In genomic region chr6:10613077-10613476, GRCh38 we compare ENCODE assay signal across 18 cellular contexts.
DNase-seq lines count a peak whose midpoint lies in the region; TF ChIP-seq lines count a peak whose summit lies in the region.
"Had no signal": no experiment of that assay in that cellular context is flagged by ENCODE, and none has a peak within 500 bp of the region (broad histone marks: within the 10 kb centered on the region; RNA-seq: fewer than 3 reads in every experiment).

No MANE protein-coding gene starts in this region.

- H3K4me1 ChIP-seq in liver (ENCODE audit: control insufficient read depth in 4 of 4, insufficient read depth in 4 of 4, low read length in 3 of 4) (peaks cover 3 to 16% (median 9%) of the 10 kb centered on the region in 4 donors), transverse colon (peaks cover 0 to 20% (median 7%) of the 10 kb centered on the region in 4 donors)
- H3K4me1 ChIP-seq: breast epithelium, testis had no signal

- WGBS in liver, result 25% methylated on average over 3 of the region's 3 CpGs
- WGBS in transverse colon (ENCODE audit: low coverage in 1 of 2), 2 donors, result 10 to 23% methylated on average over 3 of the region's 3 CpGs

- peak; percentile 4 for DNase-seq in SHP77 treated with DMSO at 0.1 percent for 48 hours (lab: John Stamatoyannopoulos, UW)
- DNase-seq in SHP77 (lab: John Stamatoyannopoulos, UW), result no peak
- peak; percentile 62 for DNase-seq in dedifferentiated amniotic fluid mesenchymal stem cell (ENCODE audit: extremely low spot score)
- no peak for DNase-seq in transverse colon
- no peak for DNase-seq in NCI-H2196 treated with DMSO at 0.1 percent for 48 hours (lab: John Stamatoyannopoulos, UW; ENCODE audit: unreplicated experiment)
- no peak for DNase-seq in medulla oblongata (ENCODE audit: extremely low spot score)
- DNase-seq in CD1c-positive myeloid dendritic cell (ENCODE audit: extremely low spot score), result no peak
- DNase-seq: activated CD4-positive, alpha-beta memory T cell treated with anti-CD3 and anti-CD28 coated beads for 36 hours; activated T-cell treated with anti-CD3 and anti-CD28 coated beads, Interleukin-2, amount 50 U/mL, for 24 hours; dermis blood vessel endothelial cell; glutamatergic neuron; immature natural killer cell; mesendoderm; MV-4-11; NCI-H510A; testis had no signal

- in situ Hi-C loops in transverse colon (cut with MboI; ENCODE audit: low pct_ligation_motif_present in 1 of 4, low pct_unique_long_range_greater_than_20kb in 1 of 4, low sequenced_read_pairs in 3 of 4), result no loop called here

- no peak overlapping the region for H3K27ac ChIP-seq in liver (ENCODE audit: low read depth in 1 of 2, low read length in 2 of 2)
- H3K27ac ChIP-seq in transverse colon, result peak overlapping the region; percentile 37 to 60 (median 54)
- H3K27ac ChIP-seq: breast epithelium, testis had no signal

- H3K9me3 ChIP-seq in liver (ENCODE audit: control insufficient read depth in 4 of 4, low read length in 3 of 4) (no peaks in the 10 kb centered on the region), transverse colon (no peaks in the 10 kb centered on the region)
- H3K9me3 ChIP-seq: breast epithelium, testis had no signal

- H3K27me3 ChIP-seq in liver (ENCODE audit: control insufficient read depth in 4 of 4, insufficient read depth in 4 of 4, low read length in 3 of 4), result no peaks in the 10 kb centered on the region
- no peaks in the 10 kb centered on the region for H3K27me3 ChIP-seq in transverse colon
- H3K27me3 ChIP-seq: breast epithelium, testis had no signal

- TF ChIP-seq CTCF in liver (IDR thresholded peaks at IDR 0.05; ENCODE audit: low read depth, low read length, missing input control) (no peak), transverse colon (IDR thresholded peaks at IDR 0.05) (no peak)

- no peak overlapping the region for H3K4me3 ChIP-seq in liver (ENCODE audit: low read depth in 1 of 3, low read length in 3 of 3)
- no peak overlapping the region for H3K4me3 ChIP-seq in transverse colon
- H3K4me3 ChIP-seq: breast epithelium, testis had no signal

- intact Hi-C loops in transverse colon (cut with DNase I; ENCODE audit: low total_unique reads), result loop anchor here (10.0 kb wide), 1 partner anchor 48 kb away; no protein-coding TSS in a partner anchor

- H3K9ac ChIP-seq in liver (ENCODE audit: low read depth in 1 of 2, low read length in 2 of 2), result no peak overlapping the region

- TF ChIP-seq RAD21 in liver (IDR thresholded peaks at IDR 0.05), result no peak

- no peak for TF ChIP-seq EP300 in transverse colon (IDR thresholded peaks at IDR 0.05; ENCODE audit: low read depth)

- H3K36me3 ChIP-seq in liver (ENCODE audit: control insufficient read depth in 4 of 4, insufficient read depth in 3 of 4, low read depth in 1 of 4, low read length in 3 of 4) (no peaks in the 10 kb centered on the region), transverse colon (no peaks in the 10 kb centered on the region)
- H3K36me3 ChIP-seq: breast epithelium had no signal

- no peak for TF ChIP-seq POLR2A in transverse colon (IDR thresholded peaks at IDR 0.05)

TF ChIP-seq in liver, 16 proteins besides CTCF, POLR2A, EP300 and RAD21:
- TF ChIP-seq YY1 (IDR thresholded peaks at IDR 0.05), result no peak
- no peak for TF ChIP-seq JUND (IDR thresholded peaks at IDR 0.05)
- peak; percentile 48 for TF ChIP-seq FOXA1 (IDR thresholded peaks at IDR 0.05)
- TF ChIP-seq EGR1 (IDR thresholded peaks at IDR 0.05; ENCODE audit: low read depth in 2 of 2), result no peak
- TF ChIP-seq NR2F2 (IDR thresholded peaks at IDR 0.05), result no peak
- TF ChIP-seq ZBTB33 (IDR thresholded peaks at IDR 0.05), result no peak
- peak; percentile 31 for TF ChIP-seq FOXA2 (IDR thresholded peaks at IDR 0.05)
- TF ChIP-seq GABPA (IDR thresholded peaks at IDR 0.05 in 1 of 2, conservative IDR thresholded peaks at IDR 0.05 in 1 of 2), result no peak
- no peak for TF ChIP-seq SP1 (IDR thresholded peaks at IDR 0.05)
- no peak for TF ChIP-seq MAX (IDR thresholded peaks at IDR 0.05)
- no peak for TF ChIP-seq ATF3 (IDR thresholded peaks at IDR 0.05)
- no peak for TF ChIP-seq HNF4G (IDR thresholded peaks at IDR 0.05)
- peak in 1 of 2 donors; percentile 15 for TF ChIP-seq HNF4A (conservative IDR thresholded peaks at IDR 0.05)
- no peak for TF ChIP-seq REST (IDR thresholded peaks at IDR 0.05)
- TF ChIP-seq TAF1 (conservative IDR thresholded peaks at IDR 0.05), result no peak
- TF ChIP-seq RXRA (IDR thresholded peaks at IDR 0.05), result peak in 1 of 2 donors; percentile 53

Comparison
In these comparisons a context has a peak if more than half of its experiments do, and no peak if none do; other contexts are left out.
1. DNase-seq: peak in SHP77 treated with DMSO at 0.1 percent for 48 hours (single experiment) and dedifferentiated amniotic fluid mesenchymal stem cell (single experiment); none in SHP77 (0 of 2), transverse colon (single experiment), NCI-H2196 treated with DMSO at 0.1 percent for 48 hours (single experiment), medulla oblongata (single experiment) and CD1c-positive myeloid dendritic cell (single experiment).
2. H3K27ac ChIP-seq: peak in transverse colon (4 of 4); none in liver (0 of 2).